In genomic region chr6:36839819-36840379, GRCh38 we compare ENCODE assay signal across 2 cellular contexts.
TF ChIP-seq lines count a peak whose summit lies in the region.

No MANE protein-coding gene starts in this region.

TF ChIP-seq in A549, 52 proteins besides CTCF, POLR2A, EP300 and RAD21 (continued from another document):
- TF ChIP-seq REST (IDR thresholded peaks at IDR 0.05) = no peak
- TF ChIP-seq HOXB5 (CRISPR knock-in tag; IDR thresholded peaks at IDR 0.05) = no peak
- TF ChIP-seq PBX3 (IDR thresholded peaks at IDR 0.05) = no peak

TF ChIP-seq in GM23338, 12 proteins besides CTCF, POLR2A, EP300 and RAD21 (continued from another document):
- TF ChIP-seq REST (IDR thresholded peaks at IDR 0.05; ENCODE audit: unreplicated experiment) (no peak), NANOG (IDR thresholded peaks at IDR 0.05; ENCODE audit: borderline replicate concordance) (no peak), ZNF462 (CRISPR knock-in tag; IDR thresholded peaks at IDR 0.05) (no peak)
